8 cellular contexts compared by ENCODE assay signal in genomic region chr9:113875917-113876805, GRCh38. TPM values are rescaled to one million over a fixed set of nuclear protein-coding genes. Genes with fewer than 3 reads are reported as not detected.
A peak's percentile ranks its signal among the peaks of the same experiment; 100 is the strongest.
DNase-seq lines count a peak whose midpoint lies in the region; ATAC-seq and TF ChIP-seq lines count a peak whose summit lies in the region.

Gene ZNF618, plus strand, starts transcription at chr9:113876309. Its CDS starts 72 bp downstream, at chr9:113876381.

- H3F3A ChIP-seq in neural cell (ENCODE audit: insufficient read depth, low read length, poor library complexity, severe bottlenecking): peaks cover 4% of the 10 kb centered on the region

- H3K4me3 ChIP-seq in gastroesophageal sphincter (peak within 1 kb of the TSS; percentile 94), neural cell (ENCODE audit: low read length) (peak within 1 kb of the TSS; percentile 82)

- TF ChIP-seq CTCF in gastroesophageal sphincter (IDR thresholded peaks at IDR 0.05) (no peak), neural cell (IDR thresholded peaks at IDR 0.05; ENCODE audit: poor library complexity, severe bottlenecking) (no peak)

- no peaks in the 10 kb centered on the region for H4K20me1 ChIP-seq in neural cell (ENCODE audit: insufficient read depth)

- peak within 1 kb of the TSS; percentile 81 for H3K4me2 ChIP-seq in neural cell (ENCODE audit: low read length)

- no peaks in the 10 kb centered on the region for H3K36me3 ChIP-seq in KOPT-K1 (ENCODE audit: insufficient read depth, low read length)
- H3K36me3 ChIP-seq in gastroesophageal sphincter: no peaks in the 10 kb centered on the region
- H3K36me3 ChIP-seq in neural cell (ENCODE audit: insufficient read depth, low read length): no peaks in the 10 kb centered on the region

- H3K9me3 ChIP-seq in KOPT-K1 (ENCODE audit: insufficient read depth, low read length, poor library complexity, severe bottlenecking): no peaks in the 10 kb centered on the region
- no peaks in the 10 kb centered on the region for H3K9me3 ChIP-seq in gastroesophageal sphincter
- H3K9me3 ChIP-seq in neural cell (ENCODE audit: low read length): no peaks in the 10 kb centered on the region

- H3K9ac ChIP-seq in neural cell (ENCODE audit: low read length): peak within 1 kb of the TSS; percentile 90

- no peak for TF ChIP-seq RAD21 in neural cell (conservative IDR thresholded peaks at IDR 0.05)

- intact Hi-C loops in Right ventricle myocardium inferior (cut with DNase I): loop anchor here (10.0 kb wide), 1 partner anchor 71 kb away; no protein-coding TSS in a partner anchor
- intact Hi-C loops in cardiac septum (cut with DNase I): loop anchor here (5.0 kb wide), 1 partner anchor 69 kb away; no protein-coding TSS in a partner anchor

- peak within 1 kb of the TSS; percentile 83 for H2AFZ ChIP-seq in neural cell (ENCODE audit: low read depth, low read length)

- TF ChIP-seq EP300 in gastroesophageal sphincter (IDR thresholded peaks at IDR 0.05): no peak
- TF ChIP-seq EP300 in neural cell (conservative IDR thresholded peaks at IDR 0.05; ENCODE audit: poor library complexity, severe bottlenecking): no peak

- H3K27me3 ChIP-seq in gastroesophageal sphincter (no peaks in the 10 kb centered on the region), neural cell (ENCODE audit: insufficient read depth, low read depth, low read length) (no peaks in the 10 kb centered on the region)

- H3K27ac ChIP-seq in KOPT-K1 (ENCODE audit: low read depth, low read length, poor library complexity, severe bottlenecking): peak within 1 kb of the TSS; percentile 5
- H3K27ac ChIP-seq in gastroesophageal sphincter: peak within 1 kb of the TSS in 3 of 4 donors; percentile 72 to 84 (median 74)
- H3K27ac ChIP-seq in neural cell (ENCODE audit: low read length): peak within 1 kb of the TSS; percentile 73

- TF ChIP-seq POLR2A in gastroesophageal sphincter (IDR thresholded peaks at IDR 0.05): no peak

- DNase-seq in Right ventricle myocardium inferior (ENCODE audit: missing footprints): peak; percentile 71
- no peak for DNase-seq in cardiac septum (ENCODE audit: low spot score)
- peak; percentile 5 for DNase-seq in activated T-helper 1 cell treated with Interleukin-2 at 50 U/mL for 16 hours (ENCODE audit: low read depth)
- no peak for DNase-seq in SIG-M5 treated with dmso at 0.1 percent for 504 hours (lab: John Stamatoyannopoulos, UW; ENCODE audit: unreplicated experiment)

- peaks cover 47% of the 10 kb centered on the region for H3K79me2 ChIP-seq in neural cell (replicated peaks; ENCODE audit: insufficient read depth, low read length)

- ATAC-seq in Right ventricle myocardium inferior (peak; percentile 71), gastroesophageal sphincter (peak; percentile 66), HG03378 (IDR thresholded peaks at IDR 0.05; ENCODE audit: unreplicated experiment) (no peak)

- WGBS in gastroesophageal sphincter (ENCODE audit: low coverage in 1 of 2), 2 donors: 0% methylated on average over 3 of the region's 117 CpGs; no CpG with 5 or more reads in 1 of the 2 donors

- no peaks in the 10 kb centered on the region for H3K9me2 ChIP-seq in neural cell (ENCODE audit: insufficient read depth, low read length)

- H3K4me1 ChIP-seq in gastroesophageal sphincter: peaks cover 0 to 22% (median 3%) of the 10 kb centered on the region in 3 donors

TF ChIP-seq in neural cell, 6 proteins besides CTCF, POLR2A, EP300 and RAD21:
- TF ChIP-seq TAF1 (IDR thresholded peaks at IDR 0.05; ENCODE audit: low read depth) (no peak), POLR2AphosphoS5 (IDR thresholded peaks at IDR 0.05) (peak; percentile 17)

RNA-seq across cellular contexts. Expression of gene ZNF618, which starts in this region (rescaled TPM):
- total RNA-seq in Right ventricle myocardium inferior (1.6 TPM), cardiac septum (1.7 TPM), gastroesophageal sphincter (1 to 10 TPM; 2.1 to 6.2 (median 4.1) TPM)
- 7.1 and 10.3 TPM in 2 replicates for polyA plus RNA-seq in neural cell
- polyA minus RNA-seq in neural cell: 43.6 and 54.3 TPM in 2 replicates

Comparison
In these comparisons a context has a peak if more than half of its experiments do, and no peak if none do; other contexts are left out.
1. DNase-seq: peak in Right ventricle myocardium inferior (single experiment) and activated T-helper 1 cell treated with Interleukin-2 at 50 U/mL for 16 hours (single experiment); none in cardiac septum (single experiment) and SIG-M5 treated with dmso at 0.1 percent for 504 hours (single experiment).
2. H3K27ac ChIP-seq: peak in every context shown above with its lines; median percentile 74 in gastroesophageal sphincter; 73 in neural cell; 5 in KOPT-K1.